Comparison of ENCODE assay signal across 1 cellular context in the genomic region with DNA sequence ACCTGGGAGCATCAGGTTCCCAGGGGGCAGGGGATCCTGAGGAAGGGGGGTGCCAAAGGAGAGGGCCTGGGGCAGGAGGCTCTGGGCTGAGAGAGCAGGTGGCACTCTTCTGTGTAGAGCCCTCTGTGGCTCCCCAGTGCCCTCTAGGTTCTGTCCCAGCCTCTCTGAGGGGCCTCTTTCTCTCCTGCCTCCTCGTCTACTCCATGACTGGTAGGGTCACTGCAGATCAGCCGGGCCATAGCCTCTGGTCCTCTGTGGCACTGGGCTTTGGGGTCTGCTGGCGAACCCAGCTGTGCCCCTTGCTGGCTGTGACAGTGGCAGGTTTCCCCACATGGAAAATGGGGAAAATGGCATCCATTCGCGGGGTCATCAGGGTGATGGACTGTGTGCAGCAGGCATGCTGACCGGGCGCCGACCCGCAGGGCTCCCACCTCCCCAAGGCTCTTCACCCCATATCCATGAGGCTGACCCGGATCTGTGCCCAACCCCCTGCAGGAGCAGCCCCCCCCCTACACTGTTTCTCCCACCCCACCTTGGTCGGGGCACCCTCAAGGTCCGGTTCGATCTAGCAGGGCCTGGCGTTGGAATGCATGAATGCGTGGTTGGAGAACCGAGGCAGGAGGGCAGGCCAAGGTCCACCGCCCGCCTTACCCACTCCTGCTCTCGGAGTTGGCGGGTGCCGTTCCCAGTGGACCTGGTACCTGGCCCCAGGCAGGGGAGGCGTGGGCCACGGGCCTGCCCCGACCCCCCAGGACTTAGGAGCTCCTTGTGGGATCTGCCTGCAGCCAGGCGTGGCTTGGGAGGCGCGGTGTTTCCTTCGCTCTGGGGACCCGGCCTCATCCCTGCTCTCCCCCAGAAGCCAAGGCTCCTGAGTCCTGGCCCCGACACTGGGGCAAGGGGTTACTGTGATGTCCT.
TF ChIP-seq lines count a peak whose summit lies in the region.

No MANE protein-coding gene starts in this region.

TF ChIP-seq in IMR-90, 13 proteins besides CTCF, POLR2A, EP300 and RAD21:
- TF ChIP-seq, protein P1, sequence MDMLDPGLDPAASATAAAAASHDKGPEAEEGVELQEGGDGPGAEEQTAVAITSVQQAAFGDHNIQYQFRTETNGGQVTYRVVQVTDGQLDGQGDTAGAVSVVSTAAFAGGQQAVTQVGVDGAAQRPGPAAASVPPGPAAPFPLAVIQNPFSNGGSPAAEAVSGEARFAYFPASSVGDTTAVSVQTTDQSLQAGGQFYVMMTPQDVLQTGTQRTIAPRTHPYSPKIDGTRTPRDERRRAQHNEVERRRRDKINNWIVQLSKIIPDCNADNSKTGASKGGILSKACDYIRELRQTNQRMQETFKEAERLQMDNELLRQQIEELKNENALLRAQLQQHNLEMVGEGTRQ (IDR thresholded peaks at IDR 0.05; ENCODE audit: low read depth, low read length): no peak
- TF ChIP-seq CHD1 (IDR thresholded peaks at IDR 0.05; ENCODE audit: low read depth, low read length): no peak
- no peak for TF ChIP-seq MXI1 (IDR thresholded peaks at IDR 0.05; ENCODE audit: borderline replicate concordance, low read depth, low read length)
- TF ChIP-seq FOS (IDR thresholded peaks at IDR 0.05; ENCODE audit: low read depth, low read length): no peak
- no peak for TF ChIP-seq MAZ (IDR thresholded peaks at IDR 0.05; ENCODE audit: borderline replicate concordance, low read depth, low read length)
